Comparison of ENCODE assay signal across 11 cellular contexts in genomic region chr1:234911787-234912186, GRCh38.
DNase-seq lines count a peak whose midpoint lies in the region; ATAC-seq, FAIRE-seq and TF ChIP-seq lines count a peak whose summit lies in the region.
"Had no signal": no experiment of that assay in that cellular context is flagged by ENCODE, and none has a peak within 500 bp of the region (broad histone marks: within the 10 kb centered on the region; RNA-seq: fewer than 3 reads in every experiment).

No MANE protein-coding gene starts in this region.

- no peak overlapping the region for H3K4me3 Mint-ChIP-seq in activated CD4-positive, alpha-beta T cell treated with anti-CD3 and anti-CD28 coated beads, Interleukin-2, amount 10 ng/mL, durations not matched to agents 7 days and 5 days

- H2BK20ac ChIP-seq in H1 (ENCODE audit: low read length): peak overlapping the region; percentile 23; the same call in 1 of the 2 replicates

- H3K9me3 ChIP-seq in H1 (ENCODE audit: insufficient read depth in 2 of 2, low read depth in 1 of 2, low read length in 1 of 2): no peaks in the 10 kb centered on the region

- WGBS in H1 (ENCODE audit: extremely low coverage in 1 of 2, insufficient coverage in 1 of 2, insufficient read length in 1 of 2, insufficient replicate concordance in 2 of 2, low coverage in 1 of 2, low lambda C conversion rate in 2 of 2, missing lambda C conversion rate in 1 of 2), 2 experiments: 85% methylated on average over 8 of the region's 8 CpGs; no CpG with 5 or more reads in 1 of the 2 experiments

- H2BK12ac ChIP-seq in H1 (ENCODE audit: low read depth, low read length): peak overlapping the region; percentile 75; the same call in 1 of the 2 replicates

- H3K23ac ChIP-seq in H1 (ENCODE audit: insufficient read length): no peak overlapping the region

- H2BK15ac ChIP-seq in H1 (ENCODE audit: low read length): no peak overlapping the region

- H3K4me1 Mint-ChIP-seq in activated CD4-positive, alpha-beta T cell treated with anti-CD3 and anti-CD28 coated beads, Interleukin-2, amount 10 ng/mL, durations not matched to agents 7 days and 5 days: peaks cover 20% of the 10 kb centered on the region

- no peak overlapping the region for H3K4ac ChIP-seq in H1 (replicated peaks; ENCODE audit: insufficient read length, low read depth, low read length)

- H2BK5ac ChIP-seq in H1 (ENCODE audit: low read depth, low read length): peak overlapping the region; percentile 62; the same call in 1 of the 2 replicates

- H3K56ac ChIP-seq in H1 (replicated peaks; ENCODE audit: insufficient read length, low read depth, low read length): no peak overlapping the region

- POLR2A ChIA-PET in H1 (lab: Charles Lee; ENCODE audit: partially characterized antibody): no interaction called here
- POLR2A ChIA-PET in activated CD4-positive, alpha-beta T cell treated with anti-CD3 and anti-CD28 coated beads, Interleukin-2, amount 10 ng/mL, durations not matched to agents 7 days and 5 days (lab: Charles Lee): no interaction called here

- peaks cover 2% of the 10 kb centered on the region for H3K9me3 Mint-ChIP-seq in activated CD4-positive, alpha-beta T cell treated with anti-CD3 and anti-CD28 coated beads, Interleukin-2, amount 10 ng/mL, durations not matched to agents 7 days and 5 days

- no peaks in the 10 kb centered on the region for H3K79me2 ChIP-seq in H1 (ENCODE audit: control insufficient read depth in 1 of 2, insufficient read depth in 2 of 2, low read length in 2 of 2)
- H3K79me2 ChIP-seq: parathyroid adenoma had no signal

- no peak for FAIRE-seq in H1 (lab: Jason Lieb, UNC)

- peaks cover 2 to 10% (median 9%) of the 10 kb centered on the region in 4 experiments for H3K4me1 ChIP-seq in H1 (replicated peaks in 1 of 4; ENCODE audit: control insufficient read depth in 3 of 4, insufficient read depth in 4 of 4, low read length in 3 of 4)
- H3K4me1 ChIP-seq: parathyroid adenoma had no signal

- no peak overlapping the region for H3K4me2 ChIP-seq in H1 (ENCODE audit: insufficient read depth in 1 of 2, low read depth in 2 of 2, low read length in 2 of 2)

- no peaks in the 10 kb centered on the region for H4K20me1 ChIP-seq in H1 (replicated peaks in 1 of 2; ENCODE audit: control insufficient read depth in 1 of 2, insufficient read depth in 2 of 2, low read length in 2 of 2)

- TF ChIP-seq EP300 in H1 (IDR thresholded peaks at IDR 0.05; ENCODE audit: borderline replicate concordance in 1 of 2, low read depth in 2 of 2, low read length in 2 of 2): no peak

- no peak for TF ChIP-seq CTCF in H1 (IDR thresholded peaks at IDR 0.05; ENCODE audit: control extremely low read depth in 1 of 3, insufficient read depth in 1 of 3, low read depth in 1 of 3, low read length in 3 of 3)

- H4K5ac ChIP-seq in H1 (ENCODE audit: insufficient read length, low read depth, low read length): no peak overlapping the region

- no peak overlapping the region for H3K27ac Mint-ChIP-seq in activated CD4-positive, alpha-beta T cell treated with anti-CD3 and anti-CD28 coated beads, Interleukin-2, amount 10 ng/mL, durations not matched to agents 7 days and 5 days

- no peak overlapping the region for H2BK120ac ChIP-seq in H1 (replicated peaks; ENCODE audit: low read depth, low read length)

- no peaks in the 10 kb centered on the region for H3K79me1 ChIP-seq in H1 (ENCODE audit: low read depth, low read length)

- H3K27me3 Mint-ChIP-seq in activated CD4-positive, alpha-beta T cell treated with anti-CD3 and anti-CD28 coated beads, Interleukin-2, amount 10 ng/mL, durations not matched to agents 7 days and 5 days: no peaks in the 10 kb centered on the region

- no peak overlapping the region for H3K14ac ChIP-seq in H1 (ENCODE audit: insufficient read length)

- H4K8ac ChIP-seq in H1 (ENCODE audit: extremely low read depth, insufficient read depth, low read length): no peak overlapping the region

- H3K27me3 ChIP-seq in H1 (replicated peaks in 1 of 4; ENCODE audit: control insufficient read depth in 3 of 4, extremely low read depth in 1 of 4, insufficient read depth in 3 of 4, low read length in 3 of 4): peaks cover 0 to 2% (median 0%) of the 10 kb centered on the region in 4 experiments; a peak in 1 of 7 replicates

- no peaks in the 10 kb centered on the region for H3K36me3 ChIP-seq in H1 (ENCODE audit: control insufficient read depth in 2 of 4, insufficient read depth in 4 of 4, low read length in 3 of 4)

- H3K36me3 Mint-ChIP-seq in activated CD4-positive, alpha-beta T cell treated with anti-CD3 and anti-CD28 coated beads, Interleukin-2, amount 10 ng/mL, durations not matched to agents 7 days and 5 days (ENCODE audit: low read depth): no peaks in the 10 kb centered on the region

- peak overlapping the region; percentile 14 for H4K91ac ChIP-seq in H1 (replicated peaks; ENCODE audit: insufficient read length, low read length)

- TF ChIP-seq RAD21 in H1 (IDR thresholded peaks at IDR 0.05 in 1 of 2, conservative IDR thresholded peaks at IDR 0.05 in 1 of 2; ENCODE audit: low read depth in 2 of 2, low read length in 2 of 2): no peak

- H3K18ac ChIP-seq in H1 (ENCODE audit: extremely low read depth, low read length): no peak overlapping the region

- no peak overlapping the region for H3K27ac ChIP-seq in H1 (ENCODE audit: low read depth, low read length)
- H3K27ac ChIP-seq: parathyroid adenoma had no signal

- peak overlapping the region; percentile 26; the same call in 1 of the 2 replicates for H2AFZ ChIP-seq in H1 (ENCODE audit: low read length)
- H2AFZ ChIP-seq: parathyroid adenoma had no signal

- no peak for TF ChIP-seq POLR2A in H1 (IDR thresholded peaks at IDR 0.05; ENCODE audit: control extremely low read depth in 1 of 2, low read depth in 2 of 2, low read length in 2 of 2)

- no peaks in the 10 kb centered on the region for H3K23me2 ChIP-seq in H1 (ENCODE audit: low read depth, low read length)

- no peak for ATAC-seq in left lobe of liver

- no peak overlapping the region for H3K4me3 ChIP-seq in H1 (ENCODE audit: extremely low read depth in 1 of 4, insufficient read depth in 2 of 4, low read depth in 3 of 4, low read length in 4 of 4)

- DNase-seq in ELF-1 (ENCODE audit: low read depth, low spot score): peak; percentile 62
- peak; percentile 26 for DNase-seq in UCSD-AML1 (lab: John Stamatoyannopoulos, UW; ENCODE audit: unreplicated experiment)
- DNase-seq in H1 (ENCODE audit: low read depth in 1 of 2, low spot score in 2 of 2): no peak
- peak; percentile 53 for DNase-seq in pulmonary artery endothelial cell (ENCODE audit: low read depth, low spot score)
- no peak for DNase-seq in germinal center (ENCODE audit: low spot score)
- no peak for DNase-seq in NCI-H2029 treated with DMSO at 0.1 percent for 48 hours (lab: John Stamatoyannopoulos, UW)
- DNase-seq in left lobe of liver (ENCODE audit: low spot score): no peak
- no peak for DNase-seq in activated CD4-positive, alpha-beta T cell treated with anti-CD3 and anti-CD28 coated beads, Interleukin-2, amount 10 ng/mL, durations not matched to agents 7 days and 5 days
- DNase-seq: activated CD4-positive, alpha-beta T cell treated with anti-CD3 and anti-CD28 coated beads, Interleukin-2, amount 50 U/mL, for 48 hours; NCI-H1436 treated with DMSO at 0.1 percent for 48 hours had no signal

- H3K9ac ChIP-seq in H1 (replicated peaks in 1 of 4; ENCODE audit: extremely low read depth in 1 of 4, low read depth in 3 of 4, low read length in 3 of 4): no peak overlapping the region
- H3K9ac ChIP-seq: parathyroid adenoma had no signal

- CTCF ChIA-PET in H1 (lab: Charles Lee; ENCODE audit: partially characterized antibody): interaction anchor here (1.2 to 1.5 kb wide), 2 partner anchors 64 to 89 kb away, joined by 3 read pairs; no protein-coding TSS in a partner anchor
- CTCF ChIA-PET in activated CD4-positive, alpha-beta T cell treated with anti-CD3 and anti-CD28 coated beads, Interleukin-2, amount 10 ng/mL, durations not matched to agents 7 days and 5 days (lab: Charles Lee): interaction anchor here (0.9 to 3.1 kb wide), 4 partner anchors 8 to 69 kb away, joined by 3 to 10 read pairs (median 4); no protein-coding TSS in a partner anchor

- peak overlapping the region; percentile 56; the same call in 1 of the 2 replicates for H2AK5ac ChIP-seq in H1 (ENCODE audit: low read depth, low read length)

TF ChIP-seq in H1, 55 proteins besides CTCF, POLR2A, EP300 and RAD21 (continues in another document):
- TF ChIP-seq NRF1 (IDR thresholded peaks at IDR 0.05; ENCODE audit: low read depth, low read length): no peak

Comparison
In these comparisons a context has a peak if more than half of its experiments do, and no peak if none do; other contexts are left out.
1. DNase-seq: peak in ELF-1 (single experiment), UCSD-AML1 (single experiment) and pulmonary artery endothelial cell (single experiment); none in H1 (0 of 2), germinal center (single experiment), NCI-H2029 treated with DMSO at 0.1 percent for 48 hours (single experiment), left lobe of liver (single experiment) and activated CD4-positive, alpha-beta T cell treated with anti-CD3 and anti-CD28 coated beads, Interleukin-2, amount 10 ng/mL, durations not matched to agents 7 days and 5 days (single experiment).